6 cellular contexts compared by ENCODE assay signal in genomic region chr2:131209030-131209772, GRCh38. TPM values are rescaled to one million over a fixed set of nuclear protein-coding genes. Genes with fewer than 3 reads are reported as not detected.
"Had no signal": no experiment of that assay in that cellular context is flagged by ENCODE, and none has a peak within 500 bp of the region (broad histone marks: within the 10 kb centered on the region; RNA-seq: fewer than 3 reads in every experiment).

POTEE (plus strand) TSS chr2:131209536; CDS start chr2:131218403, 8,867 bp downstream.

RNA-seq across cellular contexts. Expression of gene POTEE, which starts in this region (rescaled TPM):
- total RNA-seq: esophagus squamous epithelium, gastrocnemius medialis, liver, osteocyte, subcutaneous adipose tissue had no signal
- polyA plus RNA-seq: spleen had no signal
